ENCODE assay signal across 10 cellular contexts in genomic region chr17:38672788-38673713, GRCh38. TPM values are rescaled to one million over a fixed set of nuclear protein-coding genes. Genes with fewer than 3 reads are reported as not detected.
DNase-seq lines count a peak whose midpoint lies in the region; ATAC-seq and TF ChIP-seq lines count a peak whose summit lies in the region.
"Had no signal": no experiment of that assay in that cellular context is flagged by ENCODE, and none has a peak within 500 bp of the region (broad histone marks: within the 10 kb centered on the region; RNA-seq: fewer than 3 reads in every experiment).

No MANE protein-coding gene starts in this region.

- peaks cover 2% of the 10 kb centered on the region for H3K27me3 ChIP-seq in CD4-positive, CD25-positive, alpha-beta regulatory T cell (ENCODE audit: control insufficient read depth, insufficient read depth, low read length)
- peaks cover 18% of the 10 kb centered on the region; the same call in 1 of the 2 replicates for H3K27me3 ChIP-seq in KMS-11 (ENCODE audit: insufficient read depth, low read depth)

- no peak overlapping the region for H3K4me3 ChIP-seq in CD4-positive, CD25-positive, alpha-beta regulatory T cell (ENCODE audit: low read depth, low read length)
- H3K4me3 ChIP-seq in KMS-11 (IDR thresholded peaks at IDR 0.05; ENCODE audit: insufficient read depth, low read depth, low read length): no peak overlapping the region

- peaks cover 19% of the 10 kb centered on the region for H3K4me1 ChIP-seq in CD4-positive, CD25-positive, alpha-beta regulatory T cell (ENCODE audit: control insufficient read depth, insufficient read depth, low read length, poor library complexity, severe bottlenecking)
- peaks cover 39% of the 10 kb centered on the region for H3K4me1 ChIP-seq in KMS-11 (ENCODE audit: low read depth, poor library complexity, severe bottlenecking)

- H3K27me3 Mint-ChIP-seq in CD4-positive, CD25-positive, alpha-beta regulatory T cell: peaks cover 67% of the 10 kb centered on the region
- H3K27me3 Mint-ChIP-seq in brain (peaks cover 81% of the 10 kb centered on the region), nephron (ENCODE audit: low read depth) (peaks cover 83% of the 10 kb centered on the region)

- no peak for ATAC-seq in CD4-positive, CD25-positive, alpha-beta regulatory T cell (ENCODE audit: low read depth in 2 of 2)
- no peak for ATAC-seq in HG03108 (IDR thresholded peaks at IDR 0.05; ENCODE audit: unreplicated experiment)
- ATAC-seq in GM19328 (IDR thresholded peaks at IDR 0.05; ENCODE audit: unreplicated experiment): no peak

- H3K4me3 Mint-ChIP-seq in CD4-positive, CD25-positive, alpha-beta regulatory T cell: peak overlapping the region; percentile 38 to 79 (median 64)
- H3K4me3 Mint-ChIP-seq in brain (peak overlapping the region; percentile 81 to 90 (median 83)), nephron (peak overlapping the region; percentile 83 to 89 (median 85))

- H2AFZ ChIP-seq in KMS-11 (ENCODE audit: low read depth): no peak overlapping the region

- no peaks in the 10 kb centered on the region for H3K36me3 Mint-ChIP-seq in CD4-positive, CD25-positive, alpha-beta regulatory T cell
- no peaks in the 10 kb centered on the region for H3K36me3 Mint-ChIP-seq in brain
- no peaks in the 10 kb centered on the region for H3K36me3 Mint-ChIP-seq in nephron (ENCODE audit: low read depth)

- no peaks in the 10 kb centered on the region for H3K79me2 ChIP-seq in KMS-11 (ENCODE audit: insufficient read depth, low read depth)

- H4K20me1 ChIP-seq in KMS-11 (ENCODE audit: insufficient read depth): no peaks in the 10 kb centered on the region

- no peak overlapping the region for H3K9ac ChIP-seq in KMS-11

- DNase-seq in CD4-positive, CD25-positive, alpha-beta regulatory T cell: no peak
- DNase-seq in glomerular visceral epithelial cell (ENCODE audit: extremely low spot score) (no peak), foreskin melanocyte (no peak)
- DNase-seq: amniotic stem cell, Kasumi-1 had no signal

- no peak overlapping the region for H3K27ac ChIP-seq in CD4-positive, CD25-positive, alpha-beta regulatory T cell (ENCODE audit: insufficient read depth, low read length, poor library complexity, severe bottlenecking)
- H3K27ac ChIP-seq in KMS-11: no peak overlapping the region

- peak overlapping the region; percentile 96 for H3K4me2 ChIP-seq in KMS-11

- H3K9me3 Mint-ChIP-seq in CD4-positive, CD25-positive, alpha-beta regulatory T cell: peaks cover 0 to 5% (median 0%) of the 10 kb centered on the region in 7 donors
- no peaks in the 10 kb centered on the region for H3K9me3 Mint-ChIP-seq in brain
- no peaks in the 10 kb centered on the region for H3K9me3 Mint-ChIP-seq in nephron

- H3K9me3 ChIP-seq in CD4-positive, CD25-positive, alpha-beta regulatory T cell (ENCODE audit: control insufficient read depth in 2 of 2, low read length in 2 of 2): no peaks in the 10 kb centered on the region

- no peaks in the 10 kb centered on the region for H3K36me3 ChIP-seq in CD4-positive, CD25-positive, alpha-beta regulatory T cell (ENCODE audit: control insufficient read depth, insufficient read depth, low read length)
- H3K36me3 ChIP-seq in KMS-11 (ENCODE audit: insufficient read depth): no peaks in the 10 kb centered on the region

- TF ChIP-seq CTCF in KMS-11 (conservative IDR thresholded peaks at IDR 0.05; ENCODE audit: low read depth, low read length) (no peak), brain (conservative IDR thresholded peaks at IDR 0.05) (no peak), nephron (IDR thresholded peaks at IDR 0.05; ENCODE audit: unreplicated experiment in 3 of 3) (no peak)

- peaks cover 11 to 27% (median 18%) of the 10 kb centered on the region in 4 donors for H3K4me1 Mint-ChIP-seq in CD4-positive, CD25-positive, alpha-beta regulatory T cell
- H3K4me1 Mint-ChIP-seq in brain (peaks cover 38% of the 10 kb centered on the region), nephron (peaks cover 16% of the 10 kb centered on the region)

- no peak overlapping the region for H3K27ac Mint-ChIP-seq in CD4-positive, CD25-positive, alpha-beta regulatory T cell
- H3K27ac Mint-ChIP-seq in brain (no peak overlapping the region), nephron (no peak overlapping the region)

RNA-seq across cellular contexts. Expression of gene EPOP, which starts 1.7 kb away (rescaled TPM):
- 0.59 TPM for total RNA-seq in CD4-positive, CD25-positive, alpha-beta regulatory T cell
- under 1 TPM in 1 of 4 donors, not detected in 3; 0.13 TPM for polyA plus RNA-seq in CD4-positive, CD25-positive, alpha-beta regulatory T cell
- polyA plus RNA-seq in brain (ENCODE audit: insufficient read depth, low read depth, low replicate concordance): 8.8 TPM

RNA-seq across cellular contexts. Expression of gene MLLT6, which starts 32.0 kb away (rescaled TPM):
- 361 TPM for total RNA-seq in CD4-positive, CD25-positive, alpha-beta regulatory T cell
- 1 to 10 TPM; 5.2 to 6.8 (median 6.6) TPM for polyA plus RNA-seq in CD4-positive, CD25-positive, alpha-beta regulatory T cell
- polyA plus RNA-seq in brain (ENCODE audit: insufficient read depth, low read depth, low replicate concordance): 50.9 TPM

RNA-seq across cellular contexts. Expression of gene CISD3, which starts 57.1 kb away (rescaled TPM):
- 8.7 TPM for total RNA-seq in CD4-positive, CD25-positive, alpha-beta regulatory T cell
- polyA plus RNA-seq in CD4-positive, CD25-positive, alpha-beta regulatory T cell: 10 to 100 TPM; 31.7 to 62.6 (median 40.6) TPM
- 38.7 TPM for polyA plus RNA-seq in brain (ENCODE audit: insufficient read depth, low read depth, low replicate concordance)
